Comparison of ENCODE assay signal across 25 cellular contexts in genomic region chr2:83522891-83523493, GRCh38.
"Had no signal": no experiment of that assay in that cellular context is flagged by ENCODE, and none has a peak within 500 bp of the region (broad histone marks: within the 10 kb centered on the region; RNA-seq: fewer than 3 reads in every experiment).

No MANE protein-coding gene starts in this region.

- FAIRE-seq: islet of Langerhans, keratinocyte had no signal

- H3K27me3 ChIP-seq: colonic mucosa, esophagus squamous epithelium, gastrocnemius medialis, heart right ventricle had no signal

- H3K4me3 ChIP-seq: colonic mucosa, esophagus squamous epithelium, gastrocnemius medialis, heart right ventricle, left ventricle myocardium inferior, lower lobe of right lung, mucosa of descending colon had no signal

- H3K4me1 ChIP-seq: colonic mucosa, esophagus squamous epithelium, gastrocnemius medialis, heart right ventricle, left ventricle myocardium inferior, lower lobe of right lung had no signal

- H3K36me3 ChIP-seq: colonic mucosa, esophagus squamous epithelium, gastrocnemius medialis, heart right ventricle, left ventricle myocardium inferior, lower lobe of right lung had no signal

- H3K9me3 ChIP-seq: colonic mucosa, gastrocnemius medialis, lower lobe of right lung had no signal

- H3K27ac ChIP-seq: colonic mucosa, epithelial cell of prostate, esophagus squamous epithelium, gastrocnemius medialis, heart right ventricle, left ventricle myocardium inferior, lower lobe of right lung had no signal

- ATAC-seq: effector memory CD8-positive, alpha-beta T cell; esophagus mucosa; gastrocnemius medialis; heart right ventricle; left cardiac atrium; lower lobe of right lung; mucosa of descending colon; naive thymus-derived CD8-positive, alpha-beta T cell had no signal

- DNase-seq: colonic mucosa; cortex of kidney; effector CD8-positive, alpha-beta T cell; effector memory CD8-positive, alpha-beta T cell; endodermal cell; erythroblast; esophagus squamous epithelium; foreskin fibroblast; foreskin melanocyte; gastrocnemius medialis; glutamatergic neuron; head of caudate nucleus; heart right ventricle; hippocampal formation; left cardiac atrium; left ventricle myocardium inferior; lower lobe of right lung; mesenchymal stem cell; mucosa of descending colon; naive B cell; naive thymus-derived CD8-positive, alpha-beta T cell had no signal
